Comparison of ENCODE assay signal across 1 cellular context in genomic region chr7:2471022-2471329, GRCh38.
TF ChIP-seq lines count a peak whose summit lies in the region.

No MANE protein-coding gene starts in this region.

TF ChIP-seq in H1, 55 proteins besides CTCF, POLR2A, EP300 and RAD21:
- no peak for TF ChIP-seq ASH2L (IDR thresholded peaks at IDR 0.05; ENCODE audit: low read length)
- TF ChIP-seq RBBP5 (IDR thresholded peaks at IDR 0.05; ENCODE audit: borderline replicate concordance, low read depth, low read length) = no peak
- no peak for TF ChIP-seq NRF1 (IDR thresholded peaks at IDR 0.05; ENCODE audit: low read depth, low read length)
- TF ChIP-seq, protein P1, sequence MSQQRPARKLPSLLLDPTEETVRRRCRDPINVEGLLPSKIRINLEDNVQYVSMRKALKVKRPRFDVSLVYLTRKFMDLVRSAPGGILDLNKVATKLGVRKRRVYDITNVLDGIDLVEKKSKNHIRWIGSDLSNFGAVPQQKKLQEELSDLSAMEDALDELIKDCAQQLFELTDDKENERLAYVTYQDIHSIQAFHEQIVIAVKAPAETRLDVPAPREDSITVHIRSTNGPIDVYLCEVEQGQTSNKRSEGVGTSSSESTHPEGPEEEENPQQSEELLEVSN (IDR thresholded peaks at IDR 0.05) = no peak
- TF ChIP-seq EGR1 (IDR thresholded peaks at IDR 0.05; ENCODE audit: borderline replicate concordance, low read depth, low read length) = no peak
